ENCODE assay signal across 8 cellular contexts in genomic region chr14:85535916-85536834, GRCh38. TPM values are rescaled to one million over a fixed set of nuclear protein-coding genes. Genes with fewer than 3 reads are reported as not detected.
DNase-seq lines count a peak whose midpoint lies in the region; ATAC-seq and TF ChIP-seq lines count a peak whose summit lies in the region.

No MANE protein-coding gene starts in this region.

- no peak for TF ChIP-seq POLR2A in Peyer's patch (IDR thresholded peaks at IDR 0.05)

- H3K27me3 ChIP-seq in H7 (ENCODE audit: control insufficient read depth, insufficient read depth, low read length) (peaks cover 45% of the 10 kb centered on the region), Peyer's patch (peaks cover 0 to 26% of the 10 kb centered on the region in 2 donors)

- H3K4me3 ChIP-seq in H7 (ENCODE audit: insufficient read depth, low read depth, low read length) = no peak overlapping the region; the same call in 1 of the 2 replicates
- H3K4me3 ChIP-seq in Peyer's patch = no peak overlapping the region
- H3K4me3 ChIP-seq in foreskin fibroblast (ENCODE audit: low read depth in 1 of 2, low read length in 2 of 2) = peak overlapping the region; percentile 78 to 93

- H3K36me3 ChIP-seq in H7 (replicated peaks; ENCODE audit: control insufficient read depth, insufficient read depth, low read length) (no peaks in the 10 kb centered on the region), Peyer's patch (no peaks in the 10 kb centered on the region)

- peaks cover 0 to 21% (median 0%) of the 10 kb centered on the region in 4 donors for H3K4me1 ChIP-seq in Peyer's patch

- H3K9me3 ChIP-seq in Peyer's patch = no peaks in the 10 kb centered on the region

- ATAC-seq in sciatic nerve = peak; percentile 48
- no peak for ATAC-seq in GM19467 (IDR thresholded peaks at IDR 0.05; ENCODE audit: unreplicated experiment)
- no peak for ATAC-seq in HG03097 (IDR thresholded peaks at IDR 0.05; ENCODE audit: low FRiP score, unreplicated experiment)

- no peak overlapping the region for H3K27ac ChIP-seq in Peyer's patch

- intact Hi-C loops in sciatic nerve (cut with DNase I) = no loop called here

- DNase-seq in H7 (peak; percentile 25), Peyer's patch (no peak), foreskin fibroblast (peak in 1 of 2 donors; percentile 79), sciatic nerve (ENCODE audit: low spot score) (no peak), activated T-cell treated with anti-CD3 and anti-CD28 coated beads for 4 hours (no peak)
- DNase-seq in stimulated activated naive CD4-positive, alpha-beta T cell (lab: John Stamatoyannopoulos, UW) = no peak

- TF ChIP-seq CTCF in Peyer's patch (IDR thresholded peaks at IDR 0.05) (peak in 4 of 6 experiments; percentile 5 to 41 (median 15)), foreskin fibroblast (IDR thresholded peaks at IDR 0.05; ENCODE audit: low read depth, low read length) (peak; percentile 35)

RNA-seq across cellular contexts. Expression of gene FLRT2, which starts 6.2 kb away (rescaled TPM):
- 8.6 and 10.8 TPM in 2 replicates for total RNA-seq in H7 (2014; rRNA removed; shearing (Covaris generic))
- total RNA-seq in Peyer's patch (1 to 10 TPM; 1.1 to 4.8 (median 2.2) TPM), sciatic nerve (205 TPM)

Comparison
In these comparisons a context has a peak if more than half of its experiments do, and no peak if none do; other contexts are left out.
1. H3K4me3 ChIP-seq: peak in foreskin fibroblast (2 of 2); none in H7 (single experiment) and Peyer's patch (0 of 4).
2. RNA of gene FLRT2, which starts 6.2 kb away (total RNA-seq): 205 TPM in sciatic nerve (single experiment); 8.6 to 10.8 TPM in H7 and 1.1 to 4.8 TPM in Peyer's patch; every median in the first group is over 10 times any median in the second.